ENCODE assay signal across 32 cellular contexts in genomic region chr1:240101737-240102136, GRCh38. TPM values are rescaled to one million over a fixed set of nuclear protein-coding genes. Genes with fewer than 3 reads are reported as not detected.
"Had no signal": no experiment of that assay in that cellular context is flagged by ENCODE, and none has a peak within 500 bp of the region (broad histone marks: within the 10 kb centered on the region; RNA-seq: fewer than 3 reads in every experiment).

No MANE protein-coding gene starts in this region.

- H2AFZ ChIP-seq: hepatocyte had no signal

- H3K27me3 ChIP-seq: breast epithelium, esophagus squamous epithelium, right atrium auricular region, suprapubic skin, transverse colon, uterus had no signal

- H3K4me1 Mint-ChIP-seq: activated naive CD4-positive, alpha-beta T cell treated with anti-CD3 and anti-CD28 coated beads, Interleukin-2, amount 10 ng/mL, durations not matched to agents 7 days and 5 days; activated naive CD8-positive, alpha-beta T cell treated with anti-CD3 and anti-CD28 coated beads, Interleukin-2, amount 50 U/mL, for 24 hours; mesothelial cell of epicardium; stimulated activated naive CD8-positive, alpha-beta T cell treated with anti-CD3 and anti-CD28 coated beads, Interleukin-15, amount 100 ng/mL, for 72 hours had no signal

- H3K36me3 Mint-ChIP-seq: activated naive CD4-positive, alpha-beta T cell treated with anti-CD3 and anti-CD28 coated beads, Interleukin-2, amount 10 ng/mL, durations not matched to agents 7 days and 5 days; mesothelial cell of epicardium had no signal

- H3K9me3 Mint-ChIP-seq: activated naive CD4-positive, alpha-beta T cell treated with anti-CD3 and anti-CD28 coated beads, Interleukin-2, amount 10 ng/mL, durations not matched to agents 7 days and 5 days; activated naive CD8-positive, alpha-beta T cell treated with anti-CD3 and anti-CD28 coated beads, Interleukin-2, amount 50 U/mL, for 24 hours; activated T-cell treated with anti-CD3 and anti-CD28 coated beads, Interleukin-2, amount 50 U/mL, for 4 hours; mesothelial cell of epicardium; nephron progenitor cell; stimulated activated naive CD8-positive, alpha-beta T cell treated with anti-CD3 and anti-CD28 coated beads, Interleukin-15, amount 100 ng/mL, for 72 hours had no signal

- H3K4me1 ChIP-seq: breast epithelium, esophagus squamous epithelium, prostate gland, right atrium auricular region, suprapubic skin, transverse colon, uterus had no signal

- ATAC-seq: activated CD4-positive, CD25-positive, alpha-beta regulatory T cell treated with anti-CD3 and anti-CD28 coated beads, Interleukin-2, amount 50 U/mL, for 24 hours; activated naive CD8-positive, alpha-beta T cell treated with anti-CD3 and anti-CD28 coated beads, Interleukin-2, amount 50 U/mL, for 24 hours; activated T-cell treated with anti-CD3 and anti-CD28 coated beads, Interleukin-2, amount 50 U/mL, for 4 hours; left lobe of liver; stimulated activated naive CD8-positive, alpha-beta T cell treated with anti-CD3 and anti-CD28 coated beads, Interleukin-15, amount 100 ng/mL, for 72 hours had no signal

- H3K79me2 ChIP-seq: hepatocyte had no signal

- H3K36me3 ChIP-seq: breast epithelium, esophagus squamous epithelium, prostate gland, right atrium auricular region, suprapubic skin, transverse colon, uterus had no signal

- H3K4me3 Mint-ChIP-seq: activated naive CD4-positive, alpha-beta T cell treated with anti-CD3 and anti-CD28 coated beads, Interleukin-2, amount 10 ng/mL, durations not matched to agents 7 days and 5 days; activated naive CD8-positive, alpha-beta T cell treated with anti-CD3 and anti-CD28 coated beads, Interleukin-2, amount 50 U/mL, for 24 hours; activated T-cell treated with anti-CD3 and anti-CD28 coated beads, Interleukin-2, amount 50 U/mL, for 4 hours; mesothelial cell of epicardium; nephron progenitor cell; stimulated activated naive CD8-positive, alpha-beta T cell treated with anti-CD3 and anti-CD28 coated beads, Interleukin-15, amount 100 ng/mL, for 72 hours had no signal

- H3K9me3 ChIP-seq: breast epithelium, esophagus squamous epithelium, prostate gland, right atrium auricular region, suprapubic skin, transverse colon, uterus had no signal

- H3K27ac Mint-ChIP-seq: activated naive CD4-positive, alpha-beta T cell treated with anti-CD3 and anti-CD28 coated beads, Interleukin-2, amount 10 ng/mL, durations not matched to agents 7 days and 5 days; activated naive CD8-positive, alpha-beta T cell treated with anti-CD3 and anti-CD28 coated beads, Interleukin-2, amount 50 U/mL, for 24 hours; mesothelial cell of epicardium; nephron progenitor cell; stimulated activated naive CD8-positive, alpha-beta T cell treated with anti-CD3 and anti-CD28 coated beads, Interleukin-15, amount 100 ng/mL, for 72 hours had no signal

- H3K27me3 Mint-ChIP-seq: activated naive CD4-positive, alpha-beta T cell treated with anti-CD3 and anti-CD28 coated beads, Interleukin-2, amount 10 ng/mL, durations not matched to agents 7 days and 5 days had no signal

- H3K27ac ChIP-seq: breast epithelium, esophagus squamous epithelium, hepatocyte, prostate gland, right atrium auricular region, suprapubic skin, uterus had no signal

- H3K4me3 ChIP-seq: breast epithelium, esophagus squamous epithelium, hepatocyte, lung, prostate gland, right atrium auricular region, suprapubic skin, transverse colon, uterus had no signal

- FAIRE-seq: keratinocyte, small intestine had no signal

- DNase-seq: activated CD4-positive, alpha-beta T cell treated with anti-CD3 and anti-CD28 coated beads, Interleukin-2, amount 50 U/mL, for 1 hour; activated CD8-positive, alpha-beta memory T cell treated with anti-CD3 and anti-CD28 coated beads, Interleukin-2, amount 50 U/mL, for 4 hours; activated effector memory CD4-positive, alpha-beta T cell treated with Interleukin-2 at 50 U/mL for 16 hours; activated naive CD4-positive, alpha-beta T cell treated with anti-CD3 and anti-CD28 coated beads, Interleukin-2, amount 10 ng/mL, durations not matched to agents 7 days and 5 days; activated naive CD8-positive, alpha-beta T cell treated with anti-CD3 and anti-CD28 coated beads, Interleukin-2, amount 50 U/mL, for 24 hours; activated T-cell treated with anti-CD3 and anti-CD28 coated beads, Interleukin-2, amount 50 U/mL, for 4 hours; anterior cingulate cortex; cerebellar nuclear complex; cortex of kidney; effector CD8-positive, alpha-beta T cell; esophagus squamous epithelium; foreskin fibroblast; nephron progenitor cell; nucleus accumbens; small intestine; stimulated activated CD4-positive, alpha-beta T cell treated with anti-CD3 and anti-CD28 coated beads, Interleukin-15, amount 100 ng/mL, for 24 hours; stimulated activated CD4-positive, alpha-beta T cell treated with anti-CD3 and anti-CD28 coated beads, Interleukin-2, amount 100 ng/mL, for 48 hours; stimulated activated naive CD8-positive, alpha-beta T cell treated with anti-CD3 and anti-CD28 coated beads, Interleukin-15, amount 100 ng/mL, for 72 hours; T1000; transverse colon; uterus had no signal

- H3K4me2 ChIP-seq: hepatocyte had no signal

RNA-seq across cellular contexts. Expression of gene FMN2, which starts 10.1 kb away (rescaled TPM):
- total RNA-seq: activated T-cell treated with anti-CD3 and anti-CD28 coated beads, Interleukin-2, amount 50 U/mL, for 4 hours; left lobe of liver; T-helper 1 cell treated with Interleukin-12 subunit alpha and Interleukin-12 subunit beta and Interleukin-4 antibody, amounts not matched to agents 30 ng/mL and 1 ng/mL, for 36 hours had no signal
- polyA plus RNA-seq: hepatocyte, keratinocyte had no signal
